In the genomic region with DNA sequence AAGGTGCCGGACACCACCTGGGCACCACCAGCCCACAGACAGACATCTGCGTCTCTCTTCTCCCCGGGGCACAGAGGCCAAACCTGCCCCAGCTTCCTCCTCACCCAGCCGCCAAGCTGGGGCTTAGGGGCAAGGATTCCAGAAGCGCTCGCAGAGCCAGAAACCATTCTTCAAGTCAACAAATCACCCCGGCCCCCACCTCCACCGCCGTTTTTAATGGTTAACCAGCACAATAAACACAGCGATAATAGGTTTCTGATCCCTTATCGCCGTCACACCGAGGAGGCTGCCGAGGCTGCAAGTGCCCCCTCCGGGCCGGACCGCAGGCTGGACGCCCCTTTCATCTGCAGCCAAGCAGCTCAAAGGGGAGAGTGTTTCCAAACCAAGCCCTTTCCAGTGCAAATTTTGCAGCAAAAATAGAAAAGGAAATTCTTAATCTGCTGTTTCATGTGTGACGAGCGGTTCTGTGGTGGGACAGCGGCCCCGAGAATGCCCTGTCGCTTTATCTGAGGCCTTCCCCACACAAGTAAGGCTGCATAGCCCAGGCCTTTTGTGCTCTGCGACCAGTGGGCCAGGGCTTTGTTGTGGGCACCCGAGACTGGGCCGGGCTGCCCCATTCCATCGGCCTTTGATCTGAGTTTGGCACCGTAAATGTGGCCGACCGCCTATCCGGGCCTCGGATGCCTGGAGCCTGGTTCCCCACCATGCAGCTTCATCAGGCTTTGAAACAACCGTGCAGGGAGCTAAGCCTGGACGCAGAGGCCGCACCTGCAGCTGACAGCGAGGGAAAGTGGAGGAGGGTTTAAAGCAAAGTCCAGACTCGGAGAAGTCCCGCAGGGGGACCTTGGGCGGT, we compare ENCODE assay signal across 1 cellular context.
TF ChIP-seq lines count a peak whose summit lies in the region.

No MANE protein-coding gene starts in this region.

TF ChIP-seq in HepG2, 621 proteins besides CTCF, POLR2A, EP300 and RAD21 (continued from another document):
- TF ChIP-seq, protein P1, sequence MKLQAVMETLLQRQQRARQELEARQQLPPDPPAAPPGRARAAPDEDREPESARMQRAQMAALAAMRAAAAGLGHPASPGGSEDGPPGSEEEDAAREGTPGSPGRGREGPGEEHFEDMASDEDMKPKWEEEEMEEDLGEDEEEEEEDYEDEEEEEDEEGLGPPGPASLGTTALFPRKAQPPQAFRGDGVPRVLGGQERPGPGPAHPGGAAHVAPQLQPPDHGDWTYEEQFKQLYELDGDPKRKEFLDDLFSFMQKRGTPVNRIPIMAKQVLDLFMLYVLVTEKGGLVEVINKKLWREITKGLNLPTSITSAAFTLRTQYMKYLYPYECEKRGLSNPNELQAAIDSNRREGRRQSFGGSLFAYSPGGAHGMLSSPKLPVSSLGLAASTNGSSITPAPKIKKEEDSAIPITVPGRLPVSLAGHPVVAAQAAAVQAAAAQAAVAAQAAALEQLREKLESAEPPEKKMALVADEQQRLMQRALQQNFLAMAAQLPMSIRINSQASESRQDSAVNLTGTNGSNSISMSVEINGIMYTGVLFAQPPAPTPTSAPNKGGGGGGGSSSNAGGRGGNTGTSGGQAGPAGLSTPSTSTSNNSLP (IDR thresholded peaks at IDR 0.05; ENCODE audit: low read depth, low read length), result peak; percentile 62
- 0 out of 2 replicates have a peak, but pooled peaks have one; percentile 16 for TF ChIP-seq KDM4B (CRISPR knock-in tag; IDR thresholded peaks at IDR 0.05)
- peak; percentile 66 for TF ChIP-seq SAP130 (CRISPR knock-in tag; IDR thresholded peaks at IDR 0.05; ENCODE audit: low read depth)
- 0 out of 2 replicates have a peak, but pooled peaks have one; percentile 19 for TF ChIP-seq SATB2 (CRISPR knock-in tag; IDR thresholded peaks at IDR 0.05)
- TF ChIP-seq SNRNP70 (IDR thresholded peaks at IDR 0.05; ENCODE audit: low read depth, low read length), result no peak
- TF ChIP-seq ZNF7 (CRISPR knock-in tag; IDR thresholded peaks at IDR 0.05), result no peak
